19 cellular contexts compared by ENCODE assay signal in genomic region chr2:75998451-75998850, GRCh38.
"Had no signal": no experiment of that assay in that cellular context is flagged by ENCODE, and none has a peak within 500 bp of the region (broad histone marks: within the 10 kb centered on the region; RNA-seq: fewer than 3 reads in every experiment).

No MANE protein-coding gene starts in this region.

- H3K9me3 ChIP-seq: ovary had no signal

- H3K4me2 ChIP-seq: neural progenitor cell, smooth muscle cell had no signal

- H3K27me3 ChIP-seq: dorsolateral prefrontal cortex, heart right ventricle, neural progenitor cell, ovary had no signal

- H3K4me1 ChIP-seq: heart right ventricle, neural progenitor cell had no signal

- H3K4me3 ChIP-seq: coronary artery, dorsolateral prefrontal cortex, heart right ventricle, neural progenitor cell, ovary, smooth muscle cell had no signal

- H3K36me3 ChIP-seq: heart right ventricle, neural progenitor cell, ovary had no signal

- DNase-seq: dorsolateral prefrontal cortex; effector CD8-positive, alpha-beta T cell; foreskin melanocyte; heart right ventricle; hypothalamus; kidney glomerular epithelial cell; mammary epithelial cell; natural killer cell; nucleus accumbens; ovary; right cardiac atrium; stimulated activated CD4-positive, alpha-beta T cell treated with anti-CD3 and anti-CD28 coated beads, Interleukin-2, amount 100 ng/mL, for 48 hours; stimulated activated naive CD4-positive, alpha-beta T cell treated with Interleukin-2 at 50 U/mL for 16 hours; trophoblast cell had no signal

- H3K9ac ChIP-seq: neural progenitor cell had no signal

- H2AFZ ChIP-seq: neural progenitor cell had no signal

- ATAC-seq: heart right ventricle, left lobe of liver, natural killer cell, right cardiac atrium had no signal

- FAIRE-seq: islet of Langerhans had no signal

- H3K27ac ChIP-seq: coronary artery, heart right ventricle, neural progenitor cell, ovary had no signal
